11 cellular contexts compared by ENCODE assay signal in the genomic region with DNA sequence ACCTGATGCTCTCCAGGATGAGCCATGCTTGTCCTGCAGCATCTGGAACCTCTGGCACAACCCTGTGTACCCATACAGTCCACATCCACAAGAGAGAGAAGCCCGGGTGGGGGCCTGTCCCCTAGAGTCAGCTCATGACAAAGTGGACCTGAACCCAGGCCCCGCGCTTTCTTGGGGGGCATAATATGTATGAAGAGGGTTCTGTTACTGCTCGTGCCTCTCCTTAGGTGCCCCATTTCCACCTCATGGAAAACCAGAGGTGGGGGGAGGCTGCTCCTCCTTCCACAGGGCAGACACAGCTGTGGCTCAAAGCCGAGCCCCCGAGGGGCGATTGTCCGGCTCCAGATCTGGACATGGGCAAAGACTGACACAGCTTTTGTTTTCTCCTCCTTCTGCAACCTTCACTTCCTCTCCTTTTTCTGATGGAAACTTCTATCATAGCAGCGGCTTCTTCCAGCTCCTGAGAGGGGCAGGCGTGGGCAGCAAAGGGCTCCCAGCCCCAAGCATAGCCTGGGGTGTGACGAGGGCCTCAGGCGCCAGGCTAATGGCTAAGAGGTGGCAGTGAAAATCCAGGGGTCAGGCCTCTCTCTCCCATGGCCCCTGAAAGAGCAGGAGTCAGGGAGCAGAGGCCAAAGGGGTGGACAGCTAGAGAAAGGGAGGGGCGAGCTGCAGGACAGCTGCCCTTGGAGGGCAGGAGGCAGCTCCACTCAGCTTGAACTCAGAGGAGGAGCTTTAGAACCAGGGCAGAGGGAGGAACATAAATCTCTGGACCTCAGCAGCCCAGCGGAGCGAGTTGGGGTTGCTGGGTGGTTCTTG.
DNase-seq lines count a peak whose midpoint lies in the region; ATAC-seq and TF ChIP-seq lines count a peak whose summit lies in the region.
"Had no signal": no experiment of that assay in that cellular context is flagged by ENCODE, and none has a peak within 500 bp of the region (broad histone marks: within the 10 kb centered on the region; RNA-seq: fewer than 3 reads in every experiment).

No MANE protein-coding gene starts in this region.

- H3K36me3 Mint-ChIP-seq in brain = no peaks in the 10 kb centered on the region

- WGBS in ovary, 3 donors = 78 to 83% (median 82%) methylated on average over 15 of the region's 15 CpGs
- WGBS in urinary bladder = 80% methylated on average over 15 of the region's 15 CpGs

- TF ChIP-seq CTCF in brain (conservative IDR thresholded peaks at IDR 0.05) (no peak), right atrium auricular region (IDR thresholded peaks at IDR 0.05) (no peak), ovary (IDR thresholded peaks at IDR 0.05) (no peak)

- H3K4me1 Mint-ChIP-seq in brain = peaks cover 79% of the 10 kb centered on the region
- H3K4me1 Mint-ChIP-seq: activated B cell treated with CpG ODN at 0.5 μM for 24 hours had no signal

- DNase-seq in right atrium auricular region (ENCODE audit: low spot score) (no peak), ovary (peak in 3 of 5 donors; percentile 32 to 42 (median 38)), SHP77 treated with DMSO at 0.1 percent for 48 hours (lab: John Stamatoyannopoulos, UW) (no peak), inferior parietal cortex (ENCODE audit: extremely low spot score) (no peak), SKM-1 (lab: John Stamatoyannopoulos, UW; ENCODE audit: unreplicated experiment) (no peak)
- DNase-seq: activated B cell treated with CpG ODN at 0.5 μM for 24 hours; activated T-cell treated with anti-CD3 and anti-CD28 coated beads, Interleukin-2, amount 50 U/mL, for 72 hours; mammary epithelial cell had no signal

- TF ChIP-seq EP300 in ovary (IDR thresholded peaks at IDR 0.05) = no peak

- H3K27ac Mint-ChIP-seq in brain = peak overlapping the region in 3 of 5 experiments; percentile 81 to 95 (median 87)
- H3K27ac Mint-ChIP-seq: activated B cell treated with CpG ODN at 0.5 μM for 24 hours; activated T-cell treated with anti-CD3 and anti-CD28 coated beads, Interleukin-2, amount 50 U/mL, for 72 hours had no signal

- no peak for ATAC-seq in GM21619 (IDR thresholded peaks at IDR 0.05; ENCODE audit: unreplicated experiment)
- ATAC-seq: activated T-cell treated with anti-CD3 and anti-CD28 coated beads, Interleukin-2, amount 50 U/mL, for 72 hours had no signal

- H3K4me3 Mint-ChIP-seq in brain = peak overlapping the region in 1 of 5 experiments; percentile 31
- H3K4me3 Mint-ChIP-seq: activated B cell treated with CpG ODN at 0.5 μM for 24 hours; activated T-cell treated with anti-CD3 and anti-CD28 coated beads, Interleukin-2, amount 50 U/mL, for 72 hours had no signal

- H3K9me3 Mint-ChIP-seq in brain = peaks cover 0 to 6% (median 0%) of the 10 kb centered on the region in 5 experiments
- H3K9me3 Mint-ChIP-seq: activated B cell treated with CpG ODN at 0.5 μM for 24 hours; activated T-cell treated with anti-CD3 and anti-CD28 coated beads, Interleukin-2, amount 50 U/mL, for 72 hours had no signal

- peak overlapping the region; percentile 60 to 75 for H3K27ac ChIP-seq in right atrium auricular region
- peak overlapping the region; percentile 11 to 54 for H3K27ac ChIP-seq in ovary
- peak overlapping the region; percentile 12 for H3K27ac ChIP-seq in urinary bladder (ENCODE audit: low read depth)

- intact Hi-C loops in ovary (cut with DNase I) = no loop called here

- H3K4me1 ChIP-seq in right atrium auricular region = peaks cover 0 to 65% of the 10 kb centered on the region in 2 donors
- H3K4me1 ChIP-seq in ovary (ENCODE audit: insufficient read depth) = peaks cover 26% of the 10 kb centered on the region
- no peaks in the 10 kb centered on the region for H3K4me1 ChIP-seq in urinary bladder (ENCODE audit: insufficient read depth)

- H3K4me3 ChIP-seq in right atrium auricular region (no peak overlapping the region), ovary (no peak overlapping the region), urinary bladder (ENCODE audit: low read depth, low read length) (no peak overlapping the region)

- H3K27me3 Mint-ChIP-seq in brain = no peaks in the 10 kb centered on the region
- H3K27me3 Mint-ChIP-seq: activated B cell treated with CpG ODN at 0.5 μM for 24 hours had no signal

- H3K36me3 ChIP-seq in right atrium auricular region (no peaks in the 10 kb centered on the region), ovary (no peaks in the 10 kb centered on the region), urinary bladder (ENCODE audit: insufficient read depth) (no peaks in the 10 kb centered on the region)

- H3K9me3 ChIP-seq in right atrium auricular region (no peaks in the 10 kb centered on the region), ovary (no peaks in the 10 kb centered on the region)

- H3K27me3 ChIP-seq in right atrium auricular region = no peaks in the 10 kb centered on the region
- H3K27me3 ChIP-seq in ovary = no peaks in the 10 kb centered on the region

- no peak for TF ChIP-seq POLR2A in ovary (IDR thresholded peaks at IDR 0.05)

Comparison
In these comparisons a context has a peak if more than half of its experiments do, and no peak if none do; other contexts are left out.
1. DNase-seq: peak in ovary (3 of 5); none in right atrium auricular region (single experiment), SHP77 treated with DMSO at 0.1 percent for 48 hours (single experiment), inferior parietal cortex (single experiment) and SKM-1 (single experiment).
2. H3K27ac ChIP-seq: peak in every context shown above with its lines; median percentile 68 in right atrium auricular region; 32 in ovary; 12 in urinary bladder.